ENCODE assay signal across 1 cellular context in the genomic region with DNA sequence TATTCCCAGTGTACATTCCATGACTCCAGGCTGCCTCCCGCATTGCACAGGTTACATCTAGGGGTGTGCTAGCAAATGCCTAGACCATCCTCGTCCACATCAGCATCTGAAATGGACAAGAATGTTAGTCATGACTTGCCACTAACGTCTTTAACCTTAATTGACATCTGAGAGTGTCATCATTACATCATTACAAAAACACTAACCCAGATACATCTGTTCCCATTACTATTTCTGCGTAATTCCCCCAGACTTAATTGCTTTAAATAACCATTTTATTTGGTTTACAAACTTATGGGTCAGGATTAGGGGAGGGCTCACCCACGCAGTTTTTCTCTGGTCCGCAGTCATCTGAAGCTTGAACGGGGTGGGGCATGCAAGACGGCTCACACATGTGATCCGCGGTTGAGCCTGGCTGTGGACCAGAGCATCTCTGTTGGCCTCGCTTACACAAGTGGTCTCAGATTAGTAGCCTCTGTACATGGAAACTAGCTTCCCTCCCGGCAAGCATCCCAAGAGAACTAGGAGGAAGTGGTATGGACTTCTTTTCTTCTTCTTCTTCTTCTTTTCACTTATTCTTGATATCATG.
A peak's percentile ranks its signal among the peaks of the same experiment; 100 is the strongest.
TF ChIP-seq lines count a peak whose summit lies in the region.

No MANE protein-coding gene starts in this region.

TF ChIP-seq in HepG2, 621 proteins besides CTCF, POLR2A, EP300 and RAD21:
- peak; percentile 11; the same call in 1 of the 2 replicates for TF ChIP-seq ATF7 (IDR thresholded peaks at IDR 0.05)
- no peak for TF ChIP-seq ATF7 (CRISPR knock-in tag; IDR thresholded peaks at IDR 0.05)
- TF ChIP-seq MLLT10 (CRISPR knock-in tag; IDR thresholded peaks at IDR 0.05) = no peak
TF ChIP-seq in HepG2: peak in this region for 1.
